Comparison of ENCODE assay signal across 12 cellular contexts in genomic region chr2:170953976-170954375, GRCh38.
"Had no signal": no experiment of that assay in that cellular context is flagged by ENCODE, and none has a peak within 500 bp of the region (broad histone marks: within the 10 kb centered on the region; RNA-seq: fewer than 3 reads in every experiment).

No MANE protein-coding gene starts in this region.

- ATAC-seq: activated T-cell treated with anti-CD3 and anti-CD28 coated beads, Interleukin-2, amount 50 U/mL, for 4 hours; left cardiac atrium; lower lobe of right lung; pancreas had no signal

- H3K27me3 ChIP-seq: pancreas, tibial artery, uterus had no signal

- H3K4me3 ChIP-seq: lower lobe of right lung, pancreas, tibial artery, uterus had no signal

- H3K36me3 ChIP-seq: uterus had no signal

- H3K27ac ChIP-seq: lower lobe of right lung, pancreas, tibial artery, uterus had no signal

- H3K4me1 ChIP-seq: pancreas, tibial artery, uterus had no signal

- DNase-seq: activated B cell treated with CpG ODN at 0.5 μM for 24 hours; activated gamma-delta T cell; activated naive CD8-positive, alpha-beta T cell treated with anti-CD3 and anti-CD28 coated beads for 36 hours; activated T-cell treated with anti-CD3 and anti-CD28 coated beads, Interleukin-2, amount 50 U/mL, for 4 hours; cortex of kidney; effector CD8-positive, alpha-beta T cell; left cardiac atrium; lower lobe of right lung; naive B cell; pancreas; tibial artery; uterus had no signal

- H3K9me3 ChIP-seq: lower lobe of right lung, pancreas, tibial artery, uterus had no signal
